Comparison of ENCODE assay signal across 12 cellular contexts in genomic region chr1:56411021-56411420, GRCh38.
"Had no signal": no experiment of that assay in that cellular context is flagged by ENCODE, and none has a peak within 500 bp of the region (broad histone marks: within the 10 kb centered on the region; RNA-seq: fewer than 3 reads in every experiment).

No MANE protein-coding gene starts in this region.

- DNase-seq: activated CD4-positive, alpha-beta T cell treated with anti-CD3 and anti-CD28 coated beads for 4 hours; activated naive CD4-positive, alpha-beta T cell; activated naive CD8-positive, alpha-beta T cell treated with anti-CD3 and anti-CD28 coated beads, Interleukin-2, amount 50 U/mL, for 24 hours; foreskin melanocyte; mesenchymal stem cell; nephron progenitor cell; stimulated activated CD4-positive, alpha-beta T cell treated with anti-CD3 and anti-CD28 coated beads, Interleukin-4, amount 100 ng/mL, for 4 hours; stimulated activated naive CD8-positive, alpha-beta T cell treated with anti-CD3 and anti-CD28 coated beads, Interleukin-15, amount 100 ng/mL, for 72 hours; T-helper 1 cell; WERI-Rb-1 had no signal

- H3K27me3 ChIP-seq: cardiac muscle cell, tibial nerve had no signal

- H3K9me3 ChIP-seq: tibial nerve had no signal

- ATAC-seq: activated naive CD8-positive, alpha-beta T cell treated with anti-CD3 and anti-CD28 coated beads, Interleukin-2, amount 50 U/mL, for 24 hours; stimulated activated naive CD8-positive, alpha-beta T cell treated with anti-CD3 and anti-CD28 coated beads, Interleukin-15, amount 100 ng/mL, for 72 hours had no signal

- H3K36me3 ChIP-seq: cardiac muscle cell, tibial nerve, WERI-Rb-1 had no signal

- H3K27ac ChIP-seq: cardiac muscle cell, WERI-Rb-1 had no signal

- H3K4me3 ChIP-seq: cardiac muscle cell, tibial nerve had no signal
